ENCODE assay signal across 25 cellular contexts in genomic region chr13:86974995-86975328, GRCh38.
DNase-seq lines count a peak whose midpoint lies in the region; FAIRE-seq and TF ChIP-seq lines count a peak whose summit lies in the region.
"Had no signal": no experiment of that assay in that cellular context is flagged by ENCODE, and none has a peak within 500 bp of the region (broad histone marks: within the 10 kb centered on the region; RNA-seq: fewer than 3 reads in every experiment).

No MANE protein-coding gene starts in this region.

- H3K36me3 Mint-ChIP-seq in activated T-cell treated with anti-CD3 and anti-CD28 coated beads, Interleukin-2, amount 50 U/mL, for 24 hours (ENCODE audit: low read depth) = no peaks in the 10 kb centered on the region
- H3K36me3 Mint-ChIP-seq: CD4-positive, alpha-beta memory T cell; mesothelial cell of epicardium had no signal

- H3K4me3 Mint-ChIP-seq in activated T-cell treated with anti-CD3 and anti-CD28 coated beads, Interleukin-2, amount 50 U/mL, for 24 hours = no peak overlapping the region
- H3K4me3 Mint-ChIP-seq: CD4-positive, alpha-beta memory T cell; mesothelial cell of epicardium had no signal

- H3K4me3 ChIP-seq in Karpas-422 (ENCODE audit: low read length) (no peak overlapping the region), astrocyte of the spinal cord (ENCODE audit: low read depth, low read length) (no peak overlapping the region), kidney epithelial cell (ENCODE audit: low read depth, low read length) (no peak overlapping the region), kidney (ENCODE audit: low read length in 2 of 2) (no peak overlapping the region)
- H3K4me3 ChIP-seq: ascending aorta, coronary artery, K562, PC-9, psoas muscle, SJCRH30 had no signal

- peak overlapping the region; percentile 96 for H2AFZ ChIP-seq in Karpas-422 (ENCODE audit: low read length)
- H2AFZ ChIP-seq: PC-9 had no signal

- H3K9ac ChIP-seq in Karpas-422 (ENCODE audit: low read length) = no peak overlapping the region
- H3K9ac ChIP-seq in kidney (ENCODE audit: low read length in 2 of 2) = no peak overlapping the region

- H3K4me1 Mint-ChIP-seq in activated T-cell treated with anti-CD3 and anti-CD28 coated beads, Interleukin-2, amount 50 U/mL, for 24 hours (ENCODE audit: low read depth) = no peaks in the 10 kb centered on the region
- H3K4me1 Mint-ChIP-seq: CD4-positive, alpha-beta memory T cell; mesothelial cell of epicardium had no signal

- H3K36me3 ChIP-seq in Karpas-422 (ENCODE audit: insufficient read depth, low read length) = no peaks in the 10 kb centered on the region
- H3K36me3 ChIP-seq in kidney epithelial cell (ENCODE audit: control insufficient read depth, insufficient read depth, low read length) = no peaks in the 10 kb centered on the region
- no peaks in the 10 kb centered on the region for H3K36me3 ChIP-seq in kidney (ENCODE audit: control insufficient read depth in 1 of 2, insufficient read depth in 2 of 2, low read length in 2 of 2)
- H3K36me3 ChIP-seq: ascending aorta, SJCRH30 had no signal

- no peaks in the 10 kb centered on the region for H4K20me1 ChIP-seq in Karpas-422 (ENCODE audit: insufficient read depth, low read depth, low read length)

- H3K27ac Mint-ChIP-seq in activated T-cell treated with anti-CD3 and anti-CD28 coated beads, Interleukin-2, amount 50 U/mL, for 24 hours = no peak overlapping the region
- H3K27ac Mint-ChIP-seq: CD4-positive, alpha-beta memory T cell; mesothelial cell of epicardium had no signal

- H3K27ac ChIP-seq in Karpas-422 (ENCODE audit: low read length) (no peak overlapping the region), kidney (ENCODE audit: low read depth in 2 of 2, low read length in 2 of 2) (no peak overlapping the region)
- H3K27ac ChIP-seq: ascending aorta, coronary artery, PC-9, psoas muscle, SJCRH30 had no signal

- H3K9me3 Mint-ChIP-seq in activated T-cell treated with anti-CD3 and anti-CD28 coated beads, Interleukin-2, amount 50 U/mL, for 24 hours = no peaks in the 10 kb centered on the region
- H3K9me3 Mint-ChIP-seq: mesothelial cell of epicardium had no signal

- H3K9me2 ChIP-seq in Karpas-422 (replicated peaks; ENCODE audit: insufficient read depth, low read length) = no peaks in the 10 kb centered on the region

- FAIRE-seq in kidney (lab: Jason Lieb, UNC) = no peak
- no peak for FAIRE-seq in GM19239 (lab: Jason Lieb, UNC)
- FAIRE-seq: endometrium, K562 had no signal

- no peak overlapping the region for H3K4me2 ChIP-seq in Karpas-422 (ENCODE audit: low read depth, low read length, poor library complexity, severe bottlenecking)
- H3K4me2 ChIP-seq: PC-9 had no signal

- peak; percentile 31 for TF ChIP-seq CTCF in astrocyte of the spinal cord (IDR thresholded peaks at IDR 0.05; ENCODE audit: low read depth, low read length)
- TF ChIP-seq CTCF in kidney epithelial cell (IDR thresholded peaks at IDR 0.05; ENCODE audit: insufficient read depth, low read length, poor library complexity, severe bottlenecking) = peak; percentile 15
- no peak for TF ChIP-seq CTCF in kidney (IDR thresholded peaks at IDR 0.05; ENCODE audit: borderline replicate concordance, extremely low read depth, insufficient read depth)

- no peaks in the 10 kb centered on the region for H3K27me3 ChIP-seq in Karpas-422 (ENCODE audit: low read length)
- H3K27me3 ChIP-seq in kidney epithelial cell (ENCODE audit: control insufficient read depth, insufficient read depth, low read length) = no peaks in the 10 kb centered on the region
- H3K27me3 ChIP-seq: ascending aorta, SJCRH30 had no signal

- no peaks in the 10 kb centered on the region for H3K27me3 Mint-ChIP-seq in activated T-cell treated with anti-CD3 and anti-CD28 coated beads, Interleukin-2, amount 50 U/mL, for 24 hours
- H3K27me3 Mint-ChIP-seq: CD4-positive, alpha-beta memory T cell had no signal

- intact Hi-C loops in kidney (cut with DNase I) = no loop called here

- H3K4me1 ChIP-seq in Karpas-422 (ENCODE audit: low read length) (peaks cover 7% of the 10 kb centered on the region; the same call in 1 of the 2 replicates), kidney (ENCODE audit: control insufficient read depth in 1 of 2, insufficient read depth in 1 of 2, low read depth in 1 of 2, low read length in 2 of 2) (no peaks in the 10 kb centered on the region)
- H3K4me1 ChIP-seq: ascending aorta, psoas muscle, SJCRH30 had no signal

- H3K9me3 ChIP-seq in Karpas-422 (ENCODE audit: low read length) (no peaks in the 10 kb centered on the region), kidney (ENCODE audit: control insufficient read depth in 1 of 2, low read length in 2 of 2) (no peaks in the 10 kb centered on the region)
- H3K9me3 ChIP-seq: ascending aorta, psoas muscle, SJCRH30 had no signal

- H3K79me2 ChIP-seq in Karpas-422 (ENCODE audit: low read length) = no peaks in the 10 kb centered on the region

- DNase-seq in ACHN = peak; percentile 1
- peak; percentile 55 for DNase-seq in Karpas-422
- DNase-seq in astrocyte of the spinal cord (ENCODE audit: low read depth, low spot score) = no peak
- no peak for DNase-seq in kidney epithelial cell (ENCODE audit: low read depth)
- no peak for DNase-seq in kidney
- DNase-seq in GM19239 (ENCODE audit: insufficient read length, low spot score) = no peak
- DNase-seq in NCI-H146 treated with DMSO at 0.1 percent for 48 hours (lab: John Stamatoyannopoulos, UW; ENCODE audit: unreplicated experiment) = no peak
- no peak for DNase-seq in activated T-cell treated with anti-CD3 and anti-CD28 coated beads, Interleukin-2, amount 50 U/mL, for 24 hours
- DNase-seq: activated CD4-positive, alpha-beta T cell treated with anti-CD3 and anti-CD28 coated beads, Interleukin-2, amount 50 U/mL, for 48 hours; activated naive CD4-positive, alpha-beta T cell treated with anti-CD3 and anti-CD28 coated beads, Interleukin-2, amount 50 U/mL, for 16 hours; CD4-positive, alpha-beta memory T cell; hypothalamus; left colon; MV-4-11; NCI-H2029; NCI-H524; PC-9; psoas muscle; stimulated activated CD4-positive, alpha-beta T cell treated with anti-CD3 and anti-CD28 coated beads, Interleukin-4, amount 100 ng/mL, for 4 hours had no signal

- in situ Hi-C loops in ACHN (cut with HindIII; ENCODE audit: low pct_ligation_motif_present, low pct_unique_long_range_greater_than_20kb, low sequenced_read_pairs) = no loop called here
- in situ Hi-C loops in astrocyte of the spinal cord (cut with HindIII; ENCODE audit: low sequenced_read_pairs) = no loop called here

Comparison
In these comparisons a context has a peak if more than half of its experiments do, and no peak if none do; other contexts are left out.
1. DNase-seq: peak in ACHN (single experiment) and Karpas-422 (single experiment); none in astrocyte of the spinal cord (single experiment), kidney epithelial cell (single experiment), kidney (single experiment), GM19239 (single experiment), NCI-H146 treated with DMSO at 0.1 percent for 48 hours (single experiment) and activated T-cell treated with anti-CD3 and anti-CD28 coated beads, Interleukin-2, amount 50 U/mL, for 24 hours (single experiment).